In the genomic region with DNA sequence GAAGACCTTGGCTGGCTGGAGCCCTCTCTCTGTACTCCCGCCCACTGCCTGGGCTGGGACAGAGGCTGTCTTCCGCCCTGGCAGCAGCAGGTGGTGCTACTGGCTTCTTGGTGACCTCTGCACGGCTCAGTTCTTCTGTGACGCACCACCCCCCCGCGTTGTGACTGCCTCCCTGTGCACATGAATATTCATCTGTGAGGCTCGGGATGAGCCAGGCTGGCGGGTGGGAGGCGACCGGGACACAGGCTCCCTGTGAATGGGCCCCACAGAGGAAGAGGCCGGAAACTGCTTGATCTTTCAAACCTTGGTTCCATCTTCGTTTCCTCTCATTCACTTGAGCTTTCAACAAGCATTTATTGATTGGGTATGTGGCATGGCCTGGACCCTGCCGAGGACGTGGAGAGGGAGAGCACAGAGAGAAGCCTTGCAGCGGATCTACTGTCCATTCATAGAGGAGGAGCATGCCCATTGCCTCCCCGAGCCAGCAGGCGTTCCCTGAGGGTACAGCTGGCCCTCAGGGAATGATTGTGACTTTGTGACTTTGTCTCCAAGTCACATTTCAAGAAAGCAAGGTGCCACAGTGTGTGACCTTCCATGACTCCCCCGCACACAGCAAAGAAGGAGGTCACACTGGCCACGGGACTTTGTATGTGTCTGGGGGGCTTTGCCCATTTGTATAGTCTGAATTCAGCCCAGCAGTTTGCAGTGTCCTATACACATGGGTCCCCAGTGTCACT, we compare ENCODE assay signal across 8 cellular contexts. TPM values are rescaled to one million over a fixed set of nuclear protein-coding genes. Genes with fewer than 3 reads are reported as not detected.
DNase-seq lines count a peak whose midpoint lies in the region; ATAC-seq and TF ChIP-seq lines count a peak whose summit lies in the region.

No MANE protein-coding gene starts in this region.

- H3K36me3 ChIP-seq in BJ (ENCODE audit: control insufficient read depth, insufficient read depth, low read length) = peaks cover 15% of the 10 kb centered on the region
- peaks cover 18% of the 10 kb centered on the region for H3K36me3 ChIP-seq in SJSA1
- H3K36me3 ChIP-seq in osteoblast (ENCODE audit: insufficient read depth, low read length) = peaks cover 33% of the 10 kb centered on the region

- ATAC-seq in Right ventricle myocardium inferior (peak; percentile 92), HG03135 (IDR thresholded peaks at IDR 0.05; ENCODE audit: unreplicated experiment) (no peak), GM18517 (IDR thresholded peaks at IDR 0.05; ENCODE audit: unreplicated experiment) (no peak)

- CTCF ChIA-PET in BJ (lab: Yijun Ruan, JAX) = interaction anchor here (0.7 kb wide), 1 partner anchor 45 kb away, joined by 3 read pairs; a partner anchor contains a TSS

- no peaks in the 10 kb centered on the region for H3K27me3 ChIP-seq in BJ (ENCODE audit: control insufficient read depth, insufficient read depth, low read length)
- H3K27me3 ChIP-seq in SJSA1 (replicated peaks) = no peaks in the 10 kb centered on the region
- H3K27me3 ChIP-seq in osteoblast (ENCODE audit: insufficient read depth, low read length) = no peaks in the 10 kb centered on the region

- DNase-seq in BJ (ENCODE audit: low read depth) (no peak), HFFc6 (no peak), SJSA1 (ENCODE audit: low read depth in 1 of 2, low spot score in 2 of 2) (peak; percentile 15 to 66), Right ventricle myocardium inferior (ENCODE audit: missing footprints) (peak; percentile 89), osteoblast (ENCODE audit: insufficient read length, low spot score, missing footprints) (peak; percentile 83)
- DNase-seq in T-helper 2 cell treated with Interferon-gamma antibody and Interleukin-4, amounts not matched to agents 5 μg/mL and 100 μg/mL, for 36 hours (ENCODE audit: low spot score) = no peak

- H3K4me1 Mint-ChIP-seq in HFFc6 (ENCODE audit: low read depth) = peaks cover 29% of the 10 kb centered on the region
- peaks cover 10% of the 10 kb centered on the region for H3K4me1 Mint-ChIP-seq in T-helper 2 cell treated with Interferon-gamma antibody and Interleukin-4, amounts not matched to agents 5 μg/mL and 100 μg/mL, for 36 hours (ENCODE audit: low read depth)

- H3K27ac ChIP-seq in SJSA1 = no peak overlapping the region
- no peak overlapping the region for H3K27ac ChIP-seq in osteoblast (ENCODE audit: low read depth, low read length)

- no peaks in the 10 kb centered on the region for H4K20me1 ChIP-seq in osteoblast (ENCODE audit: insufficient read depth, low read length)

- peaks cover 7% of the 10 kb centered on the region for H3K36me3 Mint-ChIP-seq in HFFc6 (ENCODE audit: low read depth)
- H3K36me3 Mint-ChIP-seq in T-helper 2 cell treated with Interferon-gamma antibody and Interleukin-4, amounts not matched to agents 5 μg/mL and 100 μg/mL, for 36 hours (ENCODE audit: low read depth) = no peaks in the 10 kb centered on the region

- H3K4me2 ChIP-seq in osteoblast (ENCODE audit: insufficient read depth, low read length) = no peak overlapping the region

- H3K27me3 Mint-ChIP-seq in HFFc6 (ENCODE audit: insufficient read depth) = peaks cover 1% of the 10 kb centered on the region
- H3K27me3 Mint-ChIP-seq in T-helper 2 cell treated with Interferon-gamma antibody and Interleukin-4, amounts not matched to agents 5 μg/mL and 100 μg/mL, for 36 hours (ENCODE audit: low read depth) = no peaks in the 10 kb centered on the region

- no peaks in the 10 kb centered on the region for H3K79me2 ChIP-seq in osteoblast (ENCODE audit: insufficient read depth, low read length)

- H3K4me1 ChIP-seq in SJSA1 (replicated peaks) (peaks cover 5% of the 10 kb centered on the region), osteoblast (ENCODE audit: insufficient read depth, low read length) (no peaks in the 10 kb centered on the region)

- H3K27ac Mint-ChIP-seq in HFFc6 = peak overlapping the region; percentile 46; the same call in 1 of the 2 replicates
- no peak overlapping the region for H3K27ac Mint-ChIP-seq in T-helper 2 cell treated with Interferon-gamma antibody and Interleukin-4, amounts not matched to agents 5 μg/mL and 100 μg/mL, for 36 hours

- no peaks in the 10 kb centered on the region for H3K9me3 ChIP-seq in SJSA1 (replicated peaks)
- H3K9me3 ChIP-seq in osteoblast (ENCODE audit: low read depth, low read length) = no peaks in the 10 kb centered on the region

- H3K4me3 ChIP-seq in BJ (ENCODE audit: low read depth, low read length) = no peak overlapping the region
- no peak overlapping the region for H3K4me3 ChIP-seq in SJSA1
- H3K4me3 ChIP-seq in osteoblast (ENCODE audit: insufficient read depth, low read length) = no peak overlapping the region

- no peak overlapping the region for H3K4me3 Mint-ChIP-seq in HFFc6
- H3K4me3 Mint-ChIP-seq in T-helper 2 cell treated with Interferon-gamma antibody and Interleukin-4, amounts not matched to agents 5 μg/mL and 100 μg/mL, for 36 hours = no peak overlapping the region

- POLR2A ChIA-PET in BJ (lab: Charles Lee) = no interaction called here

- no peak overlapping the region for H2AFZ ChIP-seq in osteoblast (ENCODE audit: low read length)

- intact Hi-C loops in Right ventricle myocardium inferior (cut with DNase I) = no loop called here

- no peaks in the 10 kb centered on the region for H3K9me3 Mint-ChIP-seq in HFFc6
- H3K9me3 Mint-ChIP-seq in T-helper 2 cell treated with Interferon-gamma antibody and Interleukin-4, amounts not matched to agents 5 μg/mL and 100 μg/mL, for 36 hours = no peaks in the 10 kb centered on the region

- TF ChIP-seq CTCF in BJ (IDR thresholded peaks at IDR 0.05; ENCODE audit: insufficient read depth, low read depth, low read length) (peak; percentile 36; the same call in 1 of the 2 replicates), HFFc6 (IDR thresholded peaks at IDR 0.05) (peak; percentile 32; the same call in 1 of the 2 replicates), osteoblast (IDR thresholded peaks at IDR 0.05; ENCODE audit: extremely low read depth, low read depth, low read length) (no peak)

RNA-seq across cellular contexts. Expression of a gene that starts 45.0 kb away (rescaled TPM):
- 43.3 and 55.8 TPM in 2 replicates for polyA plus RNA-seq in BJ (2011; rRNA removed)
- polyA minus RNA-seq in BJ (2011; rRNA and poly(A)+ RNA removed) = 10.3 and 24.5 TPM in 2 replicates
- total RNA-seq in HFFc6 (2021; fragmentation: NEBNext Ultra II Directional; extraction: Animal tissue kit (Norgen Biotek cat#: 25700)) = 10 to 100 TPM; 18.0 to 28.9 (median 24.5) TPM
- total RNA-seq in SJSA1 (2014; rRNA removed; shearing (Covaris generic)) = 25.9 and 28.0 TPM in 2 replicates
- 5.3 TPM for total RNA-seq in Right ventricle myocardium inferior
- total RNA-seq in osteoblast = 20.6 and 21.0 TPM in 2 replicates

Comparison
In these comparisons a context has a peak if more than half of its experiments do, and no peak if none do; other contexts are left out.
1. DNase-seq: peak in SJSA1 (2 of 2), Right ventricle myocardium inferior (single experiment) and osteoblast (single experiment); none in BJ (single experiment), HFFc6 (single experiment) and T-helper 2 cell treated with Interferon-gamma antibody and Interleukin-4, amounts not matched to agents 5 μg/mL and 100 μg/mL, for 36 hours (single experiment).